ENCODE assay signal across 8 cellular contexts in the genomic region with DNA sequence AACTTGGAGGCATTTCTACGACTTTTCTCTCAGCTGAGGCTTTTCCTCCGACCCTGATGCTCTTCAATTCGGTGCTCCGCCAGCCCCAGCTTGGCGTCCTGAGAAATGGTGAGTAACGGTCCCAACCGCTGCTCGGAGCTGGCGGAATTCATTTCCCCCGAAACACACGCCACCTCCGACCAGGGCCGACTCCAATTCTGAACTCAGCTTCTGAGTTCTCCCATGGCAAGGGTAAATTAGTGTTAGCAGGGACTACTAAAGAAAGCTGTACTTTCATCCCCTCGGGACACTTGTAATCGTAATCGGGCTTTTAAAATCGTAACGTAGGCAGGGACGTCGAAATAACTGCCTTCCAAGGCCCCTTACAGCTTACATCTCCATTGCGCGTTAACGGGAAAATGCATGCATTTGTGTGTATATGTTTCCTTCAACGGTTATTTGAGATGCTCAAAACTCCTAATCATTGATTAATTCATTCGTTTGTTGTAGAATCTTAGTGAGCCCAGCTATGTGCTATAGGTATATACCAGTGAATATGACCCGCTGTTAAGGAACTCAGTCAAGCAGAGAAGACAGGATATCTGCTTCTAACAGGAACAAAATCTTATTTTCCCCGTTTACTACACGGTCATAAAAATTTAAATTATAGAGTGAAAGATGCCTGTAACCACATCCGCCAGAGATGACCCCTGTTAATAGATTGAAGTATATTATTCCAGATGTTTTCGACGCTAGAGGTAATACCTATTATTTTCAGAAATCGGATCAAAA. TPM values are rescaled to one million over a fixed set of nuclear protein-coding genes. Genes with fewer than 3 reads are reported as not detected.
DNase-seq lines count a peak whose midpoint lies in the region; ATAC-seq and TF ChIP-seq lines count a peak whose summit lies in the region.

No MANE protein-coding gene starts in this region.

- no peak for DNase-seq in activated naive CD4-positive, alpha-beta T cell treated with Interleukin-2 at 50 U/mL for 16 hours
- DNase-seq in RWPE1 (ENCODE audit: low spot score): no peak
- DNase-seq in fibroblast of villous mesenchyme (ENCODE audit: low read depth): peak; percentile 40
- no peak for DNase-seq in midbrain (lab: John Stamatoyannopoulos, UW)
- DNase-seq in DMS 273 treated with DMSO at 0.1 percent for 48 hours (lab: John Stamatoyannopoulos, UW): no peak

- CTCF ChIA-PET in RWPE1 (lab: Yijun Ruan, JAX): interaction anchor here (0.6 to 3.1 kb wide), 15 partner anchors 8 to 603 kb away, joined by 3 to 15 read pairs (median 4); no protein-coding TSS in a partner anchor

- H3K36me3 Mint-ChIP-seq in activated naive CD4-positive, alpha-beta T cell treated with anti-CD3 and anti-CD28 coated beads, Interleukin-2, amount 50 U/mL, for 24 hours: peaks cover 6% of the 10 kb centered on the region

- peak overlapping the region; percentile 97 for H3K27ac Mint-ChIP-seq in activated naive CD4-positive, alpha-beta T cell treated with anti-CD3 and anti-CD28 coated beads, Interleukin-2, amount 50 U/mL, for 24 hours

- H3K4me3 ChIP-seq in fibroblast of villous mesenchyme (ENCODE audit: low read depth, low read length) (peak overlapping the region; percentile 98), skin epidermis (peak overlapping the region; percentile 59 to 77 (median 72))

- POLR2A ChIA-PET in RWPE1 (lab: Yijun Ruan, JAX; ENCODE audit: low non-redundant PET): no interaction called here

- no peaks in the 10 kb centered on the region for H3K9me3 Mint-ChIP-seq in activated naive CD4-positive, alpha-beta T cell treated with anti-CD3 and anti-CD28 coated beads, Interleukin-2, amount 50 U/mL, for 24 hours

- peak; percentile 22 for ATAC-seq in HG02840 (IDR thresholded peaks at IDR 0.05; ENCODE audit: low FRiP score, unreplicated experiment)

- H3K4me1 Mint-ChIP-seq in activated naive CD4-positive, alpha-beta T cell treated with anti-CD3 and anti-CD28 coated beads, Interleukin-2, amount 50 U/mL, for 24 hours: peaks cover 53% of the 10 kb centered on the region

- H3K27ac ChIP-seq in RWPE1: peak overlapping the region; percentile 92
- peak overlapping the region in 11 of 21 experiments; percentile 2 to 80 (median 39) for H3K27ac ChIP-seq in skin epidermis

- TF ChIP-seq CTCF in RWPE1 (conservative IDR thresholded peaks at IDR 0.05; ENCODE audit: low read depth) (no peak), fibroblast of villous mesenchyme (IDR thresholded peaks at IDR 0.05; ENCODE audit: insufficient read depth, low read depth, low read length) (no peak)

- H3K27me3 Mint-ChIP-seq in activated naive CD4-positive, alpha-beta T cell treated with anti-CD3 and anti-CD28 coated beads, Interleukin-2, amount 50 U/mL, for 24 hours: no peaks in the 10 kb centered on the region

- peak overlapping the region; percentile 99 for H3K4me3 Mint-ChIP-seq in activated naive CD4-positive, alpha-beta T cell treated with anti-CD3 and anti-CD28 coated beads, Interleukin-2, amount 50 U/mL, for 24 hours

RNA-seq across cellular contexts. Expression of gene DTL, which starts 0.5 kb away (rescaled TPM):
- total RNA-seq in fibroblast of villous mesenchyme: 13.2 and 16.0 TPM in 2 replicates

RNA-seq across cellular contexts. Expression of gene INTS7, which starts 0.7 kb away (rescaled TPM):
- total RNA-seq in fibroblast of villous mesenchyme: 14.5 and 22.9 TPM in 2 replicates
